1 cellular context compared by ENCODE assay signal in genomic region chr19:4301590-4302237, GRCh38.
TF ChIP-seq lines count a peak whose summit lies in the region.

No MANE protein-coding gene starts in this region.

TF ChIP-seq in IMR-90, 13 proteins besides CTCF, POLR2A, EP300 and RAD21 (continued from another document):
- TF ChIP-seq USF2 (IDR thresholded peaks at IDR 0.05; ENCODE audit: low read depth, low read length) (no peak), RCOR1 (IDR thresholded peaks at IDR 0.05; ENCODE audit: insufficient replicate concordance, low read length) (no peak), ELK1 (IDR thresholded peaks at IDR 0.05; ENCODE audit: borderline replicate concordance, low read depth, low read length) (no peak), NFE2L2 (IDR thresholded peaks at IDR 0.05; ENCODE audit: low read depth, low read length) (no peak), MAFK (IDR thresholded peaks at IDR 0.05; ENCODE audit: low read depth, low read length) (no peak), SMC3 (IDR thresholded peaks at IDR 0.05; ENCODE audit: low read depth, low read length) (no peak), MAZ (IDR thresholded peaks at IDR 0.05; ENCODE audit: borderline replicate concordance, low read depth, low read length) (no peak), RFX5 (IDR thresholded peaks at IDR 0.05; ENCODE audit: low read depth, low read length) (no peak), MXI1 (IDR thresholded peaks at IDR 0.05; ENCODE audit: borderline replicate concordance, low read depth, low read length) (no peak), FOS (IDR thresholded peaks at IDR 0.05; ENCODE audit: low read depth, low read length) (no peak), CEBPB (IDR thresholded peaks at IDR 0.05; ENCODE audit: low read depth, low read length) (no peak)
